ENCODE assay signal across 8 cellular contexts in genomic region chr4:138555584-138555983, GRCh38.
DNase-seq lines count a peak whose midpoint lies in the region; TF ChIP-seq lines count a peak whose summit lies in the region.

No MANE protein-coding gene starts in this region.

- no peak overlapping the region for H3K4ac ChIP-seq in mesenchymal stem cell (ENCODE audit: low read depth in 1 of 2, low read length in 2 of 2)

- no peak overlapping the region for H4K91ac ChIP-seq in mesenchymal stem cell (ENCODE audit: low read length)

- no peaks in the 10 kb centered on the region for H3K4me1 ChIP-seq in HAP-1
- no peaks in the 10 kb centered on the region for H3K4me1 ChIP-seq in mesenchymal stem cell (ENCODE audit: control insufficient read depth, insufficient read depth, low read depth, low read length)

- no peak overlapping the region for H3K18ac ChIP-seq in mesenchymal stem cell (ENCODE audit: low read depth in 1 of 2, low read length in 2 of 2)

- no peak overlapping the region for H2BK5ac ChIP-seq in mesenchymal stem cell (ENCODE audit: low read depth, low read length, poor library complexity, severe bottlenecking)

- H3K36me3 ChIP-seq in HAP-1 (replicated peaks) (no peaks in the 10 kb centered on the region), mesenchymal stem cell (ENCODE audit: control insufficient read depth in 1 of 2, insufficient read depth in 2 of 2, low read depth in 1 of 2, low read length in 2 of 2) (no peaks in the 10 kb centered on the region)

- H3K9ac ChIP-seq in mesenchymal stem cell (ENCODE audit: low read length): no peak overlapping the region

- H3K27me3 ChIP-seq in HAP-1 (ENCODE audit: low read depth) (no peaks in the 10 kb centered on the region), mesenchymal stem cell (ENCODE audit: control insufficient read depth in 1 of 2, insufficient read depth in 1 of 2, low read length in 2 of 2) (no peaks in the 10 kb centered on the region)

- no peak overlapping the region for H3K4me2 ChIP-seq in mesenchymal stem cell (ENCODE audit: low read length, poor library complexity, severe bottlenecking)

- in situ Hi-C loops in HAP-1 (cut with MboI; ENCODE audit: low sequenced_read_pairs): no loop called here

- H2BK12ac ChIP-seq in mesenchymal stem cell (ENCODE audit: low read length in 2 of 2): no peak overlapping the region

- no peak overlapping the region for H3K14ac ChIP-seq in mesenchymal stem cell (ENCODE audit: low read length in 2 of 2)

- H2BK120ac ChIP-seq in mesenchymal stem cell (ENCODE audit: low read depth, low read length): no peak overlapping the region

- no peak overlapping the region for H3K23ac ChIP-seq in mesenchymal stem cell (ENCODE audit: low read length in 2 of 2)

- 100% methylated on average over 1 of the region's 1 CpG for WGBS in mesenchymal stem cell

- TF ChIP-seq CTCF in GM12872 (IDR thresholded peaks at IDR 0.05; ENCODE audit: insufficient read depth, low read depth, low read length) (peak; percentile 50; the same call in 2 of the 3 replicates), fibroblast of mammary gland (conservative IDR thresholded peaks at IDR 0.05; ENCODE audit: control insufficient read depth, insufficient read depth, low read depth, low read length) (peak; percentile 35)

- H2BK15ac ChIP-seq in mesenchymal stem cell (ENCODE audit: low read depth, poor library complexity, severe bottlenecking): no peak overlapping the region

- H3K79me1 ChIP-seq in mesenchymal stem cell (replicated peaks; ENCODE audit: low read length, poor library complexity, severe bottlenecking): no peaks in the 10 kb centered on the region

- H4K8ac ChIP-seq in mesenchymal stem cell (ENCODE audit: low read length): no peak overlapping the region

- DNase-seq in HAP-1 (ENCODE audit: low spot score in 2 of 2) (peak; percentile 22 to 50), NCI-H146 (lab: John Stamatoyannopoulos, UW) (peak; percentile 89), fibroblast of mammary gland (ENCODE audit: low read depth) (peak; percentile 28), head of caudate nucleus (no peak), A172 (ENCODE audit: low spot score) (no peak), mesenchymal stem cell (no peak)
- no peak for DNase-seq in activated CD8-positive, alpha-beta memory T cell treated with anti-CD3 and anti-CD28 coated beads, Interleukin-2, amount 50 U/mL, for 4 hours

- no peak overlapping the region for H2AK5ac ChIP-seq in mesenchymal stem cell (ENCODE audit: low read length, severe bottlenecking)

- no peak overlapping the region for H2AFZ ChIP-seq in mesenchymal stem cell (ENCODE audit: low read depth, low read length)

- H3K9me3 ChIP-seq in HAP-1 (no peaks in the 10 kb centered on the region), mesenchymal stem cell (ENCODE audit: control insufficient read depth, low read length) (no peaks in the 10 kb centered on the region)

- intact Hi-C loops in head of caudate nucleus (cut with DNase I): no loop called here

- no peak overlapping the region for H3K27ac ChIP-seq in mesenchymal stem cell (ENCODE audit: low read length, poor library complexity, severe bottlenecking)

- no peak overlapping the region for H3K4me3 ChIP-seq in HAP-1
- H3K4me3 ChIP-seq in fibroblast of mammary gland (ENCODE audit: control insufficient read depth, low read depth, low read length): no peak overlapping the region
- no peak overlapping the region for H3K4me3 ChIP-seq in mesenchymal stem cell (ENCODE audit: insufficient read depth in 1 of 2, low read depth in 1 of 2, low read length in 2 of 2)

Comparison
In these comparisons a context has a peak if more than half of its experiments do, and no peak if none do; other contexts are left out.
1. DNase-seq: peak in HAP-1 (2 of 2), NCI-H146 (single experiment) and fibroblast of mammary gland (single experiment); none in activated CD8-positive, alpha-beta memory T cell treated with anti-CD3 and anti-CD28 coated beads, Interleukin-2, amount 50 U/mL, for 4 hours (single experiment), head of caudate nucleus (0 of 42), A172 (single experiment) and mesenchymal stem cell (single experiment).